Comparison of ENCODE assay signal across 11 cellular contexts in genomic region chr6:39416728-39417127, GRCh38.
DNase-seq lines count a peak whose midpoint lies in the region; ATAC-seq lines count a peak whose summit lies in the region.
"Had no signal": no experiment of that assay in that cellular context is flagged by ENCODE, and none has a peak within 500 bp of the region (broad histone marks: within the 10 kb centered on the region; RNA-seq: fewer than 3 reads in every experiment).

No MANE protein-coding gene starts in this region.

- peak; percentile 64 for DNase-seq in GOT3 (lab: John Stamatoyannopoulos, UW)
- peak; percentile 34 for DNase-seq in SW480 (ENCODE audit: low spot score)
- peak; percentile 19 for DNase-seq in glomerular visceral epithelial cell (ENCODE audit: extremely low spot score)
- no peak for DNase-seq in natural killer cell treated with Interleukin-12 subunit alpha and Interleukin-12 subunit beta and Interleukin-15 and Interleukin-18, amount 100 ng/mL, for 72 hours (ENCODE audit: low spot score)
- DNase-seq in activated CD8-positive, alpha-beta memory T cell treated with anti-CD3 and anti-CD28 coated beads, Interleukin-2, amount 50 U/mL, for 4 hours = no peak
- DNase-seq: effector CD8-positive, alpha-beta T cell had no signal

- peaks cover 10% of the 10 kb centered on the region in 2 donors for H3K27me3 Mint-ChIP-seq in natural killer cell treated with Interleukin-12 subunit alpha and Interleukin-12 subunit beta and Interleukin-15 and Interleukin-18, amount 100 ng/mL, for 72 hours

- H3K4me1 Mint-ChIP-seq in natural killer cell treated with Interleukin-12 subunit alpha and Interleukin-12 subunit beta and Interleukin-15 and Interleukin-18, amount 100 ng/mL, for 72 hours (ENCODE audit: low read depth in 2 of 2) = no peaks in the 10 kb centered on the region

- H3K27ac ChIP-seq in temporal lobe (ENCODE audit: low read depth, low read length) = peak overlapping the region; percentile 53
- H3K27ac ChIP-seq: right atrium auricular region had no signal

- no peaks in the 10 kb centered on the region for H3K36me3 Mint-ChIP-seq in natural killer cell treated with Interleukin-12 subunit alpha and Interleukin-12 subunit beta and Interleukin-15 and Interleukin-18, amount 100 ng/mL, for 72 hours

- no peak for ATAC-seq in natural killer cell treated with Interleukin-12 subunit alpha and Interleukin-12 subunit beta and Interleukin-15 and Interleukin-18, amount 100 ng/mL, for 72 hours
- no peak for ATAC-seq in HG02852 (IDR thresholded peaks at IDR 0.05; ENCODE audit: unreplicated experiment)
- ATAC-seq: left lobe of liver had no signal

- H3K27ac Mint-ChIP-seq in natural killer cell treated with Interleukin-12 subunit alpha and Interleukin-12 subunit beta and Interleukin-15 and Interleukin-18, amount 100 ng/mL, for 72 hours = no peak overlapping the region
- H3K27ac Mint-ChIP-seq: activated T-helper 2 cell treated with anti-CD3 and anti-CD28 coated beads, Interferon-gamma antibody, Interleukin-2, Interleukin-4, amounts not matched to agents 10 μg/mL and 5 μg/mL and 100 μg/mL, durations not matched to agents 14 hours and 24 hours and 36 hours had no signal

- no peak overlapping the region for H3K4me3 Mint-ChIP-seq in natural killer cell treated with Interleukin-12 subunit alpha and Interleukin-12 subunit beta and Interleukin-15 and Interleukin-18, amount 100 ng/mL, for 72 hours

- H3K9me3 Mint-ChIP-seq in natural killer cell treated with Interleukin-12 subunit alpha and Interleukin-12 subunit beta and Interleukin-15 and Interleukin-18, amount 100 ng/mL, for 72 hours = no peaks in the 10 kb centered on the region
- H3K9me3 Mint-ChIP-seq: activated T-helper 2 cell treated with anti-CD3 and anti-CD28 coated beads, Interferon-gamma antibody, Interleukin-2, Interleukin-4, amounts not matched to agents 10 μg/mL and 5 μg/mL and 100 μg/mL, durations not matched to agents 14 hours and 24 hours and 36 hours had no signal

Comparison
In these comparisons a context has a peak if more than half of its experiments do, and no peak if none do; other contexts are left out.
1. DNase-seq: peak in GOT3 (single experiment), SW480 (single experiment) and glomerular visceral epithelial cell (single experiment); none in natural killer cell treated with Interleukin-12 subunit alpha and Interleukin-12 subunit beta and Interleukin-15 and Interleukin-18, amount 100 ng/mL, for 72 hours (single experiment) and activated CD8-positive, alpha-beta memory T cell treated with anti-CD3 and anti-CD28 coated beads, Interleukin-2, amount 50 U/mL, for 4 hours (single experiment).